8 cellular contexts compared by ENCODE assay signal in the genomic region with DNA sequence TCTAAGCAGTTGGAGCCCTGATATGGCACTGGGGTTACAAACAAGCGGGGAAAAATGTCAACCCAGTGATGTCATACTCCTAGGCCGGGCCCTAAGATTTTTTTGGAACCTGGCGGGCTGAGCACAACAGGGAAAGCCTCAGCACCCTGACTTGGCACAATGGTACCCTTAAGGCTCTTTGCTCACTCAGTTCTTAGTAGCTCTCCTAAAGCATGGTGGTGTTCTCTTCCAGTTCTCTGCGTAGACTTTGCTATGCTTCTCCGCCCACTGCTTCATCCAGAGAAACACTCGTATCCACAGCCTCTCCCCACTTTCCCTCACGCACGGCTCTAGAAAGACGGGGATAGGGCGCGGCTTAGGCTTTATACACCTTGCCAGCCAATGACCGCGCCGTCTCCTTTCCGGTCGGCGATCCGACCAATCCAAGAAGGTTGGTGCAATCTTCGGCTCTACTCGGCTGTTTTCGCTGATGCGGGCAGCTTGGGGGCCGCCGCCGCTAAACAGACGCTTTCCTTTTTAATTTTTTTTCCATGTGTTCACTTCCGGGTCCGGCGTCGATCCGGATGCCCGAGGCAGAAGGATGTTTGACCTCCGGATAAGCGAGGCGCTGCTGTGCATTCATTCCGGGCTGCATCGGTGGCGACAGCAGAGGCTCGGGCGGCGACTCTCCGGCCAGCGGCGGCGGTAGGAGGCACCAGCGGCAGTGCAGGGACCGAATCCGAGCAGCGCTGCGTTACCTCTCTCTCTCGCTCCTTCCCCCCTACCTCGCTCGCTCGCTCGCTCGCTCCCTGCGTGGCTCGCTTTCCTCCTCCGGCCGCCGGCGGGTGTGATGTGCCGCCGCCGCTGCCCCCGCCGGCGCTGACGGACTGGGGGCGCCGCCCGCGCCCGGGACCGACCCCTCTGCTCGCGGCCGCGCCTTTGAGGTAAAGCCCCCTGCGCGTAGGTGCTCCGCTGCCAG. TPM values are rescaled to one million over a fixed set of nuclear protein-coding genes. Genes with fewer than 3 reads are reported as not detected.
DNase-seq lines count a peak whose midpoint lies in the region; ATAC-seq and TF ChIP-seq lines count a peak whose summit lies in the region.

A gene (plus strand): TSS at position 530 of the 958 bp plus-strand sequence. CDS start 33,487 bp downstream, outside the sequence.

- DNase-seq in AG10803 (ENCODE audit: low read depth) = peak; percentile 98
- peak; percentile 82 for DNase-seq in NCI-H510A (lab: John Stamatoyannopoulos, UW)
- DNase-seq in activated CD4-positive, alpha-beta T cell treated with anti-CD3 and anti-CD28 coated beads for 1 hour = peak; percentile 81
- DNase-seq in cerebellum (ENCODE audit: low spot score) = peak; percentile 95
- DNase-seq in islet precursor cell = peak; percentile 98
- peak; percentile 88 to 90 (median 89) for DNase-seq in stimulated activated CD4-positive, alpha-beta T cell treated with anti-CD3 and anti-CD28 coated beads, Interleukin-12 subunit alpha, Interleukin-12 subunit beta, amount 100 ng/mL, for 48 hours (ENCODE audit: low read depth in 2 of 3, low spot score in 1 of 3)

- ATAC-seq in GM19035 (IDR thresholded peaks at IDR 0.05; ENCODE audit: unreplicated experiment) (peak; percentile 93), HG03354 (IDR thresholded peaks at IDR 0.05; ENCODE audit: poor library complexity, severe bottlenecking, unreplicated experiment) (peak; percentile 91)

- H3K4me3 ChIP-seq in AG10803 (ENCODE audit: low read length) = peak within 1 kb of the TSS; percentile 82

- TF ChIP-seq CTCF in AG10803 (conservative IDR thresholded peaks at IDR 0.05; ENCODE audit: low read length) = no peak

RNA-seq across cellular contexts. Expression of the gene that starts here (rescaled TPM):
- total RNA-seq in cerebellum = 122 TPM

Comparison
In these comparisons a context has a peak if more than half of its experiments do, and no peak if none do; other contexts are left out.
1. Peak in every context shown above with its lines: DNase-seq, ATAC-seq and H3K4me3 ChIP-seq.